Comparison of ENCODE assay signal across 18 cellular contexts in genomic region chr1:182087951-182088350, GRCh38. TPM values are rescaled to one million over a fixed set of nuclear protein-coding genes. Genes with fewer than 3 reads are reported as not detected.
A peak's percentile ranks its signal among the peaks of the same experiment; 100 is the strongest.
DNase-seq lines count a peak whose midpoint lies in the region; ATAC-seq and TF ChIP-seq lines count a peak whose summit lies in the region.
"Had no signal": no experiment of that assay in that cellular context is flagged by ENCODE, and none has a peak within 500 bp of the region (broad histone marks: within the 10 kb centered on the region; RNA-seq: fewer than 3 reads in every experiment).

No MANE protein-coding gene starts in this region.

- no peaks in the 10 kb centered on the region for H3K27me3 Mint-ChIP-seq in CD8-positive, alpha-beta T cell (ENCODE audit: low read depth)
- H3K27me3 Mint-ChIP-seq: activated naive CD8-positive, alpha-beta T cell treated with anti-CD3 and anti-CD28 coated beads, Interleukin-2, amount 50 U/mL, for 24 hours had no signal

- no peak for TF ChIP-seq CTCF in CD8-positive, alpha-beta T cell (IDR thresholded peaks at IDR 0.05)
- TF ChIP-seq CTCF in mucosa of descending colon (IDR thresholded peaks at IDR 0.05): no peak

- no peaks in the 10 kb centered on the region for H3K27me3 ChIP-seq in CD8-positive, alpha-beta T cell (ENCODE audit: insufficient read depth, low read length)
- no peaks in the 10 kb centered on the region; the same call in 1 of the 2 replicates for H3K27me3 ChIP-seq in H7 (ENCODE audit: control insufficient read depth, insufficient read depth, low read length)

- no peaks in the 10 kb centered on the region for H3K9me3 ChIP-seq in CD8-positive, alpha-beta T cell (ENCODE audit: low read length)
- no peaks in the 10 kb centered on the region for H3K9me3 ChIP-seq in mucosa of descending colon
- H3K9me3 ChIP-seq: SK-N-SH had no signal

- no peak for ATAC-seq in CD8-positive, alpha-beta T cell
- peak; percentile 10 for ATAC-seq in mucosa of descending colon
- ATAC-seq: activated naive CD8-positive, alpha-beta T cell treated with anti-CD3 and anti-CD28 coated beads, Interleukin-2, amount 50 U/mL, for 24 hours; right cardiac atrium had no signal

- H3K27ac ChIP-seq in CD8-positive, alpha-beta T cell (ENCODE audit: low read depth, low read length): no peak overlapping the region

- POLR2A ChIA-PET in CD8-positive, alpha-beta T cell (lab: Charles Lee): interaction anchor here (1.1 kb wide), 1 partner anchor 309 kb away, joined by 4 read pairs; no protein-coding TSS in a partner anchor

- H3K36me3 ChIP-seq in CD8-positive, alpha-beta T cell (ENCODE audit: insufficient read depth, low read length): no peaks in the 10 kb centered on the region
- H3K36me3 ChIP-seq in mucosa of descending colon (ENCODE audit: low read depth): no peaks in the 10 kb centered on the region
- H3K36me3 ChIP-seq in H7 (replicated peaks; ENCODE audit: control insufficient read depth, insufficient read depth, low read length): no peaks in the 10 kb centered on the region

- H3K4me1 ChIP-seq in CD8-positive, alpha-beta T cell (ENCODE audit: insufficient read depth, low read length): peaks cover 28% of the 10 kb centered on the region
- peaks cover 7% of the 10 kb centered on the region for H3K4me1 ChIP-seq in mucosa of descending colon (ENCODE audit: low read depth)

- H3K9me3 Mint-ChIP-seq in CD8-positive, alpha-beta T cell: no peaks in the 10 kb centered on the region
- H3K9me3 Mint-ChIP-seq: activated naive CD8-positive, alpha-beta T cell treated with anti-CD3 and anti-CD28 coated beads, Interleukin-2, amount 50 U/mL, for 24 hours; nephron progenitor cell had no signal

- H3K4me3 Mint-ChIP-seq in CD8-positive, alpha-beta T cell: peak overlapping the region; percentile 5
- H3K4me3 Mint-ChIP-seq: activated naive CD8-positive, alpha-beta T cell treated with anti-CD3 and anti-CD28 coated beads, Interleukin-2, amount 50 U/mL, for 24 hours; nephron progenitor cell had no signal

- CTCF ChIA-PET in CD8-positive, alpha-beta T cell (lab: Charles Lee): interaction anchor here (1.0 to 6.9 kb wide), 4 partner anchors 21 to 312 kb away, joined by 3 to 97 read pairs (median 22); partner anchors contain the start of gene TEDDM1

- no peaks in the 10 kb centered on the region for H3K36me3 Mint-ChIP-seq in CD8-positive, alpha-beta T cell

- H3K27ac Mint-ChIP-seq in CD8-positive, alpha-beta T cell: peak overlapping the region; percentile 55
- H3K27ac Mint-ChIP-seq: activated naive CD8-positive, alpha-beta T cell treated with anti-CD3 and anti-CD28 coated beads, Interleukin-2, amount 50 U/mL, for 24 hours; nephron progenitor cell had no signal

- no peak for DNase-seq in CD8-positive, alpha-beta T cell
- DNase-seq in M059J (ENCODE audit: low read depth) (peak; percentile 49), astrocyte of the hippocampus (ENCODE audit: low read depth, low spot score) (peak; percentile 53), mucosa of descending colon (no peak), NCI-H146 (lab: John Stamatoyannopoulos, UW) (no peak), H7 (no peak), iPS-NIHi11 (ENCODE audit: low spot score) (no peak), cerebellum (ENCODE audit: low spot score) (no peak)
- DNase-seq: activated naive CD8-positive, alpha-beta T cell treated with anti-CD3 and anti-CD28 coated beads, Interleukin-2, amount 50 U/mL, for 24 hours; AML-193; NCI-H1694; NCI-H510A treated with DMSO at 0.1 percent for 48 hours; nephron progenitor cell; SK-N-SH had no signal

- intact Hi-C loops in CD8-positive, alpha-beta T cell (cut with DNase I, micrococcal nuclease): loop anchor here (5.0 kb wide), 4 partner anchors 54 to 699 kb away; partner anchors contain the start of genes NPL (in 1 of the 2) and RGS16 (in 1 of the 2)
- intact Hi-C loops in mucosa of descending colon (cut with DNase I, micrococcal nuclease): loop anchor here in 1 of 2 donors (10.0 kb wide), 1 partner anchor 307 kb away; the partner anchor contains the start of gene GLUL

- H3K4me3 ChIP-seq in CD8-positive, alpha-beta T cell (ENCODE audit: low read depth, low read length): no peak overlapping the region
- H3K4me3 ChIP-seq in mucosa of descending colon (no peak overlapping the region), H7 (ENCODE audit: insufficient read depth, low read depth, low read length) (no peak overlapping the region)

- H3K4me1 Mint-ChIP-seq in CD8-positive, alpha-beta T cell (ENCODE audit: low read depth): peaks cover 35% of the 10 kb centered on the region

RNA-seq across cellular contexts. Expression of gene ZNF648, which starts 26.4 kb away (rescaled TPM):
- not detected for total RNA-seq in CD8-positive, alpha-beta T cell
- total RNA-seq in M059J (2014; rRNA removed; shearing (Covaris generic)): not detected in 2 replicates
- under 1 TPM in 1 of 3 donors, not detected in 2; 0.07 TPM for total RNA-seq in mucosa of descending colon
- 0.21 and 0.26 TPM in 2 replicates for total RNA-seq in H7 (2014; rRNA removed; shearing (Covaris generic))
- 0.82 TPM for total RNA-seq in cerebellum
- total RNA-seq: LHCN-M2, lung microvascular endothelial cell, OCI-LY7, right cardiac atrium had no signal

Comparison
In these comparisons a context has a peak if more than half of its experiments do, and no peak if none do; other contexts are left out.
1. DNase-seq: peak in M059J (single experiment) and astrocyte of the hippocampus (single experiment); none in CD8-positive, alpha-beta T cell (0 of 7), mucosa of descending colon (0 of 3), NCI-H146 (single experiment), H7 (single experiment), iPS-NIHi11 (single experiment) and cerebellum (single experiment).